10 cellular contexts compared by ENCODE assay signal in genomic region chr6:142030115-142030619, GRCh38.
A peak's percentile ranks its signal among the peaks of the same experiment; 100 is the strongest.
DNase-seq lines count a peak whose midpoint lies in the region; ATAC-seq, FAIRE-seq and TF ChIP-seq lines count a peak whose summit lies in the region.
"Had no signal": no experiment of that assay in that cellular context is flagged by ENCODE, and none has a peak within 500 bp of the region (broad histone marks: within the 10 kb centered on the region; RNA-seq: fewer than 3 reads in every experiment).

No MANE protein-coding gene starts in this region.

- H3F3A ChIP-seq in neural progenitor cell (ENCODE audit: low read depth) = no peaks in the 10 kb centered on the region

- peak overlapping the region; percentile 69 for H3K4me2 ChIP-seq in neural progenitor cell

- peak overlapping the region; percentile 79 for H3K4me3 Mint-ChIP-seq in neural progenitor cell

- H3K27me3 Mint-ChIP-seq in neural progenitor cell (ENCODE audit: insufficient read depth, low read depth) = no peaks in the 10 kb centered on the region

- H3K36me3 Mint-ChIP-seq in neural progenitor cell = no peaks in the 10 kb centered on the region

- no peaks in the 10 kb centered on the region for H3K9me3 Mint-ChIP-seq in neural progenitor cell

- H3K27ac ChIP-seq in HUES6 (ENCODE audit: low read depth, low read length) (no peak overlapping the region), neural progenitor cell (no peak overlapping the region)
- H3K27ac ChIP-seq: epithelial cell of prostate, vagina had no signal

- H3K9ac ChIP-seq in HUES6 (ENCODE audit: low read length) (no peak overlapping the region), neural progenitor cell (no peak overlapping the region)

- ATAC-seq in GM18511 (IDR thresholded peaks at IDR 0.05; ENCODE audit: unreplicated experiment) = no peak
- ATAC-seq in GM18502 (IDR thresholded peaks at IDR 0.05; ENCODE audit: poor library complexity, unreplicated experiment) = no peak

- H3K4me1 ChIP-seq in HUES6 (ENCODE audit: control insufficient read depth, insufficient read depth, low read length) (no peaks in the 10 kb centered on the region; the same call in 1 of the 2 replicates), neural progenitor cell (peaks cover 5% of the 10 kb centered on the region)
- H3K4me1 ChIP-seq: vagina had no signal

- peaks cover 28% of the 10 kb centered on the region for H3K9me3 ChIP-seq in HUES6 (ENCODE audit: control insufficient read depth, insufficient read depth, low read depth, low read length)
- no peaks in the 10 kb centered on the region for H3K9me3 ChIP-seq in neural progenitor cell (ENCODE audit: low read depth)
- H3K9me3 ChIP-seq: vagina had no signal

- no peak overlapping the region for H2AFZ ChIP-seq in neural progenitor cell (replicated peaks)

- peak overlapping the region; percentile 59; the same call in 1 of the 2 replicates for H3K4me3 ChIP-seq in HUES6 (ENCODE audit: low read depth, low read length)
- H3K4me3 ChIP-seq in neural progenitor cell = peak overlapping the region; percentile 40
- H3K4me3 ChIP-seq: vagina had no signal

- H3K79me2 ChIP-seq in neural progenitor cell (ENCODE audit: low read depth) = no peaks in the 10 kb centered on the region

- no peak for TF ChIP-seq CTCF in neural progenitor cell (IDR thresholded peaks at IDR 0.05)

- H3K4me1 Mint-ChIP-seq in neural progenitor cell = peaks cover 3% of the 10 kb centered on the region

- H4K20me1 ChIP-seq in neural progenitor cell (ENCODE audit: low read depth) = no peaks in the 10 kb centered on the region

- TF ChIP-seq POLR2A in GM12892 (IDR thresholded peaks at IDR 0.05; ENCODE audit: low read depth, low read length) = 0 out of 2 replicates have a peak, but pooled peaks have one; percentile 38
- no peak for TF ChIP-seq POLR2A in erythroblast (IDR thresholded peaks at IDR 0.05; ENCODE audit: low read length)

- FAIRE-seq in GM12892 (lab: Jason Lieb, UNC) = peak; percentile 66

- DNase-seq in GM12892 (ENCODE audit: insufficient read length) (no peak), dermis blood vessel endothelial cell (peak; percentile 53), neural progenitor cell (ENCODE audit: low spot score) (peak; percentile 78), GM03348 (ENCODE audit: low spot score) (no peak), erythroblast (lab: John Stamatoyannopoulos, UW) (no peak)

- H3K27ac Mint-ChIP-seq in neural progenitor cell = no peak overlapping the region

- H3K27me3 ChIP-seq in HUES6 (ENCODE audit: control insufficient read depth, insufficient read depth, low read length) (no peaks in the 10 kb centered on the region), neural progenitor cell (no peaks in the 10 kb centered on the region)
- H3K27me3 ChIP-seq: vagina had no signal

- H3K36me3 ChIP-seq in HUES6 (ENCODE audit: control insufficient read depth, insufficient read depth, low read length) = peaks cover 3% of the 10 kb centered on the region; the same call in 1 of the 2 replicates
- H3K36me3 ChIP-seq in neural progenitor cell = no peaks in the 10 kb centered on the region
- H3K36me3 ChIP-seq: vagina had no signal

Comparison
In these comparisons a context has a peak if more than half of its experiments do, and no peak if none do; other contexts are left out.
1. DNase-seq: peak in dermis blood vessel endothelial cell (single experiment) and neural progenitor cell (single experiment); none in GM12892 (single experiment), GM03348 (single experiment) and erythroblast (0 of 2).